In the genomic region with DNA sequence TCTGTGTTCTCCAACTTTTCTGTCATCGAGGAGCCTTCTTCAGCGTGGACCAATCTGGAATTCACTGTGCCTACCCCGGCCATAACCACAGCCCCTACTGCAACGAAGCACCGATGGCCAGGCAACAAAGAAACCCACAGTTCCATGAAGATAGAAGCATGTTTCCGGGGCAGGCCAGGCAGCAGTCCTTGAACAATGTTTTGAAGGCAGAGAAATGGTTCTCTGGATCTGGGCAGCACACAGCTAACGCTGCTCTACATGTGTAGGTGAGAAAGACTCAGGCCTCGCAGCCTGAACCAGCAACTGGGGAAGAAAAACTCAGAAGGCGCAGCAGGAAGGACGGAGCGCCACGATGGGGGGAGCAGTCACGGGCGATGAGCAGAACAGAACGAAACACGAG, we compare ENCODE assay signal across 1 cellular context.
TF ChIP-seq lines count a peak whose summit lies in the region.

No MANE protein-coding gene starts in this region.

TF ChIP-seq in IMR-90, 13 proteins besides CTCF, POLR2A, EP300 and RAD21 (continued from another document):
- TF ChIP-seq MXI1 (IDR thresholded peaks at IDR 0.05; ENCODE audit: borderline replicate concordance, low read depth, low read length) = no peak
- no peak for TF ChIP-seq SMC3 (IDR thresholded peaks at IDR 0.05; ENCODE audit: low read depth, low read length)
